Comparison of ENCODE assay signal across 22 cellular contexts in the genomic region with DNA sequence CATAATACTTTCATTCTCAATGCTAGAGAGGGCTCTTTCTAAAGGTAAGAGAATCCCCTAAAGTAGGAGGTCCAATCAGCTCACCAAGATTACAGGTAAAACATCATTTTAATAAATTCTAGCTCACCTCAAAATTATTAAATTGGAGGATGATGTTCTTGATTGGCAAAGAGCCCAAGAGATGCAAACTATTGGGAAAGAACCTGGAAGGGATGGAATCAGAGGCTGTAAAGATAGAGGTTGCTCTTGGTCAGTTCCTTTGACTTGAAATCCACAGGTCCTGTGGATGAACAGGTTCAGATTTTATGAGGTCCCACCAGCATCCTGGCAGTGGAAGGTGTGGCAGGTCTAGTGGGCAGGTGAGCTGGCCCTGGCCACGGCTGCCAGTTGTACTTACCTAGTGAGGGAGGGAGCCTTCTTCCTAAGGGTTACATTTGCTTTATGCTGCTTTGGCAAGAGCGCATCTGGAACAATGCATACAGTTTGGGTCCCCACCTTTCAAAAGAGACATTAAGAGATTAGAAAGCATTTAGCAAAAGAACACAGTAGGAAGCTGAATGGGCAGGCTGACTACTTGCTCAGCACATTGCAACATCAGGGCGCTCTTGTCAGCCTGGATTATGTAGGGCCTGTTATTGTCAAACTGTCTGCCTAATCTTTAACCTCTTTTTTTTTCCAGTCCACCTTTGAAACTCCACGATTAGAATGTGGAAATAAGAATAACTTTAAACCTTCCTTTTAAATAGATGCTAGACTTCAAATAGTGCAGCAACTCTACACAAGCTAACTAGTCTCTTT.
DNase-seq lines count a peak whose midpoint lies in the region; ATAC-seq, FAIRE-seq and TF ChIP-seq lines count a peak whose summit lies in the region.
"Had no signal": no experiment of that assay in that cellular context is flagged by ENCODE, and none has a peak within 500 bp of the region (broad histone marks: within the 10 kb centered on the region; RNA-seq: fewer than 3 reads in every experiment).

No MANE protein-coding gene starts in this region.

- intact Hi-C loops in esophagus squamous epithelium (cut with DNase I), result loop anchor here (5.0 kb wide), 1 partner anchor 228 kb away; a partner anchor contains a TSS

- no peak overlapping the region for H4K12ac ChIP-seq in trophoblast cell (ENCODE audit: low read depth, low read length)

- no peak for TF ChIP-seq RAD21 in A549 (conservative IDR thresholded peaks at IDR 0.05 in 1 of 2, IDR thresholded peaks at IDR 0.05 in 1 of 2)

- no peak overlapping the region for H3K23ac ChIP-seq in trophoblast cell (ENCODE audit: low read length)

- H3K4me1 Mint-ChIP-seq in progenitor cell of endocrine pancreas (ENCODE audit: low read depth), result no peaks in the 10 kb centered on the region
- H3K4me1 Mint-ChIP-seq: activated naive CD4-positive, alpha-beta T cell treated with anti-CD3 and anti-CD28 coated beads, Interleukin-2, amount 10 ng/mL, durations not matched to agents 7 days and 5 days; CD8-positive, alpha-beta memory T cell had no signal

- H2BK5ac ChIP-seq in trophoblast cell (ENCODE audit: low read depth, low read length, poor library complexity), result no peak overlapping the region

- CTCF ChIA-PET in A549 (lab: Yijun Ruan, JAX), result interaction anchor here (0.9 to 4.4 kb wide), 8 partner anchors 9 to 254 kb away, joined by 3 to 35 read pairs (median 5); a partner anchor contains a TSS

- no peak for TF ChIP-seq EP300 in A549 (IDR thresholded peaks at IDR 0.05)

- no peak overlapping the region for H2BK120ac ChIP-seq in trophoblast cell (ENCODE audit: insufficient read depth, low read length, poor library complexity)

- no peak overlapping the region for H3K9ac ChIP-seq in trophoblast cell (ENCODE audit: low read length)
- H3K9ac ChIP-seq: SK-N-SH had no signal

- H3K4me3 ChIP-seq in A549, result no peak overlapping the region
- H3K4me3 ChIP-seq in astrocyte of the spinal cord (ENCODE audit: low read depth, low read length), result no peak overlapping the region
- H3K4me3 ChIP-seq in hepatocyte, result no peak overlapping the region
- H3K4me3 ChIP-seq in trophoblast cell (ENCODE audit: low read depth, low read length), result no peak overlapping the region
- no peak overlapping the region for H3K4me3 ChIP-seq in esophagus squamous epithelium
- H3K4me3 ChIP-seq: mucosa of descending colon had no signal

- H2AK5ac ChIP-seq in trophoblast cell (ENCODE audit: low read length), result no peak overlapping the region

- TF ChIP-seq POLR2A in A549 (IDR thresholded peaks at IDR 0.05; ENCODE audit: low read length), result no peak
- no peak for TF ChIP-seq POLR2A in esophagus squamous epithelium (IDR thresholded peaks at IDR 0.05)

- no peak for ATAC-seq in A549
- ATAC-seq: mucosa of descending colon, sciatic nerve had no signal

- no peak overlapping the region for H3K4me3 Mint-ChIP-seq in progenitor cell of endocrine pancreas (ENCODE audit: low read depth)
- H3K4me3 Mint-ChIP-seq: activated naive CD4-positive, alpha-beta T cell treated with anti-CD3 and anti-CD28 coated beads, Interleukin-2, amount 10 ng/mL, durations not matched to agents 7 days and 5 days; CD8-positive, alpha-beta memory T cell had no signal

- FAIRE-seq in A549 (lab: Jason Lieb, UNC), result no peak
- FAIRE-seq: GM18507 had no signal

- 72% methylated on average over 4 of the region's 4 CpGs for WGBS in A549 (ENCODE audit: missing lambda C conversion rate)
- WGBS in hepatocyte (ENCODE audit: low lambda C conversion rate, missing lambda C conversion rate), result 54% methylated on average over 4 of the region's 4 CpGs
- no CpG with 5 or more reads among the region's 4 CpGs for WGBS in trophoblast cell (ENCODE audit: extremely low coverage, insufficient coverage, insufficient read length)
- 21 to 47% methylated on average over 3 to 4 of the region's 4 CpGs for WGBS in esophagus squamous epithelium, 2 donors

- no peak overlapping the region for H4K8ac ChIP-seq in trophoblast cell (ENCODE audit: low read depth, low read length)

- H3K27ac Mint-ChIP-seq in progenitor cell of endocrine pancreas, result no peak overlapping the region
- H3K27ac Mint-ChIP-seq: activated naive CD4-positive, alpha-beta T cell treated with anti-CD3 and anti-CD28 coated beads, Interleukin-2, amount 10 ng/mL, durations not matched to agents 7 days and 5 days had no signal

- peak overlapping the region; percentile 1; the same call in 2 of the 3 replicates for H3K4me2 ChIP-seq in A549
- no peak overlapping the region for H3K4me2 ChIP-seq in hepatocyte
- no peak overlapping the region for H3K4me2 ChIP-seq in trophoblast cell (ENCODE audit: low read length)
- H3K4me2 ChIP-seq: SK-N-SH had no signal

- in situ Hi-C loops in astrocyte of the spinal cord (cut with HindIII; ENCODE audit: low sequenced_read_pairs), result no loop called here

- no peak overlapping the region for H3K18ac ChIP-seq in trophoblast cell (ENCODE audit: low read length)

- H3K4me1 ChIP-seq in A549, result peaks cover 68% of the 10 kb centered on the region
- H3K4me1 ChIP-seq in hepatocyte (ENCODE audit: insufficient read depth), result peaks cover 14% of the 10 kb centered on the region
- H3K4me1 ChIP-seq in trophoblast cell (ENCODE audit: control insufficient read depth in 1 of 2, insufficient read depth in 2 of 2, low read length in 2 of 2), result peaks cover 9 to 16% of the 10 kb centered on the region in 2 experiments
- H3K4me1 ChIP-seq in esophagus squamous epithelium, result peaks cover 0 to 27% (median 0%) of the 10 kb centered on the region in 3 donors

- no peaks in the 10 kb centered on the region for H4K20me1 ChIP-seq in hepatocyte (ENCODE audit: insufficient read depth, poor library complexity, severe bottlenecking)

- H2BK12ac ChIP-seq in trophoblast cell (ENCODE audit: low read length), result no peak overlapping the region

- H2AFZ ChIP-seq in hepatocyte (no peak overlapping the region), trophoblast cell (ENCODE audit: insufficient read depth, low read length, poor library complexity) (no peak overlapping the region)

- TF ChIP-seq CTCF in A549 (IDR thresholded peaks at IDR 0.05) (no peak), astrocyte of the spinal cord (IDR thresholded peaks at IDR 0.05; ENCODE audit: low read depth, low read length) (no peak), hepatocyte (IDR thresholded peaks at IDR 0.05; ENCODE audit: poor library complexity) (no peak), esophagus squamous epithelium (IDR thresholded peaks at IDR 0.05) (no peak), progenitor cell of endocrine pancreas (IDR thresholded peaks at IDR 0.05; ENCODE audit: unreplicated experiment) (no peak)

- no peaks in the 10 kb centered on the region for H3K36me3 ChIP-seq in hepatocyte (replicated peaks; ENCODE audit: insufficient read depth, low read depth)
- H3K36me3 ChIP-seq in trophoblast cell (ENCODE audit: control insufficient read depth in 1 of 2, insufficient read depth in 2 of 2, low read length in 2 of 2), result peaks cover 2 to 9% of the 10 kb centered on the region in 2 experiments
- H3K36me3 ChIP-seq in esophagus squamous epithelium, result no peaks in the 10 kb centered on the region
- H3K36me3 ChIP-seq: neutrophil had no signal

- H3K27ac ChIP-seq in A549, result peak overlapping the region; percentile 92 to 98
- H3K27ac ChIP-seq in hepatocyte, result peak overlapping the region; percentile 30
- no peak overlapping the region for H3K27ac ChIP-seq in trophoblast cell (ENCODE audit: low read depth, low read length)
- peak overlapping the region in 1 of 4 donors; percentile 22 for H3K27ac ChIP-seq in esophagus squamous epithelium
- H3K27ac ChIP-seq: neutrophil had no signal

- POLR2A ChIA-PET in A549 (lab: Yijun Ruan, JAX), result no interaction called here

- no peaks in the 10 kb centered on the region for H3K9me2 ChIP-seq in hepatocyte (replicated peaks; ENCODE audit: insufficient read depth)
- H3K9me2 ChIP-seq: SK-N-SH had no signal

- no peak overlapping the region for H4K91ac ChIP-seq in trophoblast cell (ENCODE audit: low read depth, low read length)

- H3K4ac ChIP-seq in trophoblast cell (ENCODE audit: low read depth, low read length), result no peak overlapping the region

- no peaks in the 10 kb centered on the region for H3K36me3 Mint-ChIP-seq in progenitor cell of endocrine pancreas (ENCODE audit: insufficient read depth)
- H3K36me3 Mint-ChIP-seq: activated naive CD4-positive, alpha-beta T cell treated with anti-CD3 and anti-CD28 coated beads, Interleukin-2, amount 10 ng/mL, durations not matched to agents 7 days and 5 days; CD8-positive, alpha-beta memory T cell had no signal

- peaks cover 2% of the 10 kb centered on the region for H3K79me1 ChIP-seq in trophoblast cell (ENCODE audit: low read length)

- H3K14ac ChIP-seq in trophoblast cell (ENCODE audit: low read length), result no peak overlapping the region

- H3K79me2 ChIP-seq in hepatocyte (no peaks in the 10 kb centered on the region), trophoblast cell (ENCODE audit: control insufficient read depth, insufficient read depth, low read length, poor library complexity) (no peaks in the 10 kb centered on the region)

- DNase-seq in A549 (ENCODE audit: low read depth in 1 of 2, low spot score in 1 of 2), result no peak
- peak; percentile 72 for DNase-seq in HCEC 1CT
- peak; percentile 22 for DNase-seq in astrocyte of the spinal cord (ENCODE audit: low read depth, low spot score)
- DNase-seq in hepatocyte (ENCODE audit: low spot score), result peak; percentile 41
- no peak for DNase-seq in trophoblast cell
- no peak for DNase-seq in T-helper 1 cell
- DNase-seq in esophagus squamous epithelium (lab: John Stamatoyannopoulos, UW), result no peak
- DNase-seq in progenitor cell of endocrine pancreas (ENCODE audit: low spot score, unreplicated experiment), result no peak
- DNase-seq: activated naive CD4-positive, alpha-beta T cell treated with anti-CD3 and anti-CD28 coated beads, Interleukin-2, amount 10 ng/mL, durations not matched to agents 7 days and 5 days; activated T-cell treated with anti-CD3 and anti-CD28 coated beads, Interleukin-2, amount 50 U/mL, for 1 hour; CD8-positive, alpha-beta memory T cell; DND-41; hypothalamus; mucosa of descending colon; NCI-H187 treated with DMSO at 0.1 percent for 48 hours; NCI-H524; SK-N-SH; stimulated activated CD4-positive, alpha-beta T cell treated with anti-CD3 and anti-CD28 coated beads, Interleukin-4, amount 100 ng/mL, for 1 hour; substantia nigra had no signal

- no peaks in the 10 kb centered on the region for H3K27me3 ChIP-seq in hepatocyte
- no peaks in the 10 kb centered on the region for H3K27me3 ChIP-seq in trophoblast cell (ENCODE audit: insufficient read depth, low read length)
- no peaks in the 10 kb centered on the region for H3K27me3 ChIP-seq in esophagus squamous epithelium
- H3K27me3 ChIP-seq: neutrophil had no signal

- H3K9me3 Mint-ChIP-seq in progenitor cell of endocrine pancreas (ENCODE audit: low read depth), result no peaks in the 10 kb centered on the region
- H3K9me3 Mint-ChIP-seq: activated naive CD4-positive, alpha-beta T cell treated with anti-CD3 and anti-CD28 coated beads, Interleukin-2, amount 10 ng/mL, durations not matched to agents 7 days and 5 days; CD8-positive, alpha-beta memory T cell had no signal

- no peaks in the 10 kb centered on the region for H3K9me3 ChIP-seq in A549
- H3K9me3 ChIP-seq in hepatocyte (ENCODE audit: low read depth), result no peaks in the 10 kb centered on the region
- no peaks in the 10 kb centered on the region for H3K9me3 ChIP-seq in trophoblast cell (ENCODE audit: insufficient read depth, low read depth, low read length)
- no peaks in the 10 kb centered on the region for H3K9me3 ChIP-seq in esophagus squamous epithelium
- H3K9me3 ChIP-seq: mucosa of descending colon, neutrophil, SK-N-SH had no signal

- no peaks in the 10 kb centered on the region for H3K27me3 Mint-ChIP-seq in progenitor cell of endocrine pancreas
- H3K27me3 Mint-ChIP-seq: CD8-positive, alpha-beta memory T cell had no signal

Comparison
In these comparisons a context has a peak if more than half of its experiments do, and no peak if none do; other contexts are left out.
1. DNase-seq: peak in HCEC 1CT (single experiment), astrocyte of the spinal cord (single experiment) and hepatocyte (single experiment); none in A549 (0 of 2), trophoblast cell (0 of 2), T-helper 1 cell (0 of 5), esophagus squamous epithelium (single experiment) and progenitor cell of endocrine pancreas (single experiment).